In genomic region chr3:57735405-57735804, GRCh38 we compare ENCODE assay signal across 26 cellular contexts.
"Had no signal": no experiment of that assay in that cellular context is flagged by ENCODE, and none has a peak within 500 bp of the region (broad histone marks: within the 10 kb centered on the region; RNA-seq: fewer than 3 reads in every experiment).

No MANE protein-coding gene starts in this region.

- H3K36me3 ChIP-seq: colonic mucosa, esophagus muscularis mucosa, gastroesophageal sphincter, heart left ventricle, left ventricle myocardium inferior, lower lobe of right lung had no signal

- H3K27ac Mint-ChIP-seq: dendritic cell treated with granulocyte-macrophage colony-stimulating factor and Interleukin-4, amounts not matched to agents 40 ng/mL and 50 ng/mL, for 4 days; effector memory CD8-positive, alpha-beta T cell; endodermal cell; immature natural killer cell; memory B cell; naive thymus-derived CD4-positive, alpha-beta T cell had no signal

- H3K4me3 ChIP-seq: colonic mucosa, esophagus muscularis mucosa, gastroesophageal sphincter, heart left ventricle, hepatocyte, left ventricle myocardium inferior, lower lobe of right lung had no signal

- H2AFZ ChIP-seq: hepatocyte had no signal

- DNase-seq: colonic mucosa; cortex of kidney; effector CD8-positive, alpha-beta T cell; effector memory CD8-positive, alpha-beta T cell; endodermal cell; foreskin keratinocyte; heart left ventricle; hypothalamus; immature natural killer cell; islet precursor cell; kidney; kidney glomerular epithelial cell; left colon; left ventricle myocardium inferior; lower lobe of right lung; mesendoderm; midbrain; naive thymus-derived CD4-positive, alpha-beta T cell had no signal

- H3K4me1 ChIP-seq: colonic mucosa, foreskin keratinocyte had no signal

- H3K4me1 Mint-ChIP-seq: immature natural killer cell; memory B cell; naive thymus-derived CD4-positive, alpha-beta T cell had no signal

- H3K9me3 Mint-ChIP-seq: dendritic cell treated with granulocyte-macrophage colony-stimulating factor and Interleukin-4, amounts not matched to agents 40 ng/mL and 50 ng/mL, for 4 days; effector memory CD8-positive, alpha-beta T cell; endodermal cell; immature natural killer cell; memory B cell; naive thymus-derived CD4-positive, alpha-beta T cell had no signal

- H3K9me3 ChIP-seq: colonic mucosa, esophagus muscularis mucosa, gastroesophageal sphincter, heart left ventricle, left ventricle myocardium inferior, lower lobe of right lung had no signal

- FAIRE-seq: endometrium, frontal cortex, kidney had no signal

- H3K79me2 ChIP-seq: hepatocyte had no signal

- H3K36me3 Mint-ChIP-seq: memory B cell; naive thymus-derived CD4-positive, alpha-beta T cell had no signal

- H3K27ac ChIP-seq: colonic mucosa, esophagus muscularis mucosa, foreskin keratinocyte, gastroesophageal sphincter, heart left ventricle, hepatocyte, left ventricle myocardium inferior, lower lobe of right lung had no signal

- H3K27me3 Mint-ChIP-seq: dendritic cell treated with granulocyte-macrophage colony-stimulating factor and Interleukin-4, amounts not matched to agents 40 ng/mL and 50 ng/mL, for 4 days; effector memory CD8-positive, alpha-beta T cell; memory B cell had no signal

- H3K4me3 Mint-ChIP-seq: dendritic cell treated with granulocyte-macrophage colony-stimulating factor and Interleukin-4, amounts not matched to agents 40 ng/mL and 50 ng/mL, for 4 days; effector memory CD8-positive, alpha-beta T cell; endodermal cell; immature natural killer cell; memory B cell; naive thymus-derived CD4-positive, alpha-beta T cell had no signal

- ATAC-seq: effector memory CD8-positive, alpha-beta T cell; gastroesophageal sphincter; heart left ventricle; left colon; left lobe of liver; lower lobe of right lung; naive thymus-derived CD4-positive, alpha-beta T cell had no signal

- H3K4me2 ChIP-seq: hepatocyte had no signal

- H3K27me3 ChIP-seq: colonic mucosa, esophagus muscularis mucosa, foreskin keratinocyte, gastroesophageal sphincter, heart left ventricle, hepatocyte had no signal
